In the genomic region with DNA sequence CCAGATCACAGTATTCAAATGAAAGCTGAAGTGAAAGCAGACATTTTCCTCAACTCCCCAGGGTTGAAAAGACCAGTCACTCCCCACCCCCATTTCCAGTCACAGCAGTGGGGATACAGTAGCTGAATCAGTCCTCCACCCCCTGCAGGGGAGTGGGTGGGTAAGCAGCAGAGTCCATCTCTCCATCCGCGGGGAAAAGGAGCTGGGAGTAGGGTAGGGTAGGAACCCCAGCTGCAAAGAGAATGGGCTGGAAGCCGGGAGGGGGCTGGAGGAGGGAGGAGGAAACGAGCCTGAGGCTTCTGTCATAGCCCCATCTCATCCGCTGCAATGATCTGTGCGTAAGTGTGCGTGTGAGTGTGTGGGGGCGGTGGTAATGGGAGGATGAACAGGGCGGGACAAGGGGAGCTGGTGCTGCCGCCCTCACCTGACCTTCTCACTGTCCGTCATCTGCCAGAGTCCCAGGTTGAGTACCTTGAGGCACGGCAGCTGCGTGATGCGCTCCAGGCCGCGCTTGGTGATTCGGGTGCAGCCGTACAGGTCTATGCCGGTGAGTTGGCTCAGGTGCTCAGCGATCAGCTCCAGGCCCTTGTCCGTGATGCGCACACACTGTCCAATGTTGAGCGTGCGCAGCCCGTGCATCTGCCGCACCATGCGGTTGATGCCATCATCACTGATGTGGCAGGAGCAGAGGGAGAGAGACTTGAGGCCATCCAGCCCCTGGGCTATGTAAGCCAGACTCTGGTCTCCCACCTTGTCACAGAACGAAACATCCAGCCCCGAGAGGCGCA, we compare ENCODE assay signal across 8 cellular contexts. TPM values are rescaled to one million over a fixed set of nuclear protein-coding genes. Genes with fewer than 3 reads are reported as not detected.
A peak's percentile ranks its signal among the peaks of the same experiment; 100 is the strongest.
DNase-seq lines count a peak whose midpoint lies in the region; ATAC-seq, FAIRE-seq and TF ChIP-seq lines count a peak whose summit lies in the region.

No MANE protein-coding gene starts in this region.

- CTCF ChIA-PET in Panc1 (lab: Charles Lee): no interaction called here

- H3K4me1 Mint-ChIP-seq in activated T-helper 2 cell treated with anti-CD3 and anti-CD28 coated beads, Interferon-gamma antibody, Interleukin-2, Interleukin-4, amounts not matched to agents 10 μg/mL and 5 μg/mL and 100 μg/mL, durations not matched to agents 14 hours and 24 hours and 36 hours (ENCODE audit: low read depth): peaks cover 61% of the 10 kb centered on the region

- no peaks in the 10 kb centered on the region for H3K9me3 Mint-ChIP-seq in activated T-helper 2 cell treated with anti-CD3 and anti-CD28 coated beads, Interferon-gamma antibody, Interleukin-2, Interleukin-4, amounts not matched to agents 10 μg/mL and 5 μg/mL and 100 μg/mL, durations not matched to agents 14 hours and 24 hours and 36 hours

- ATAC-seq in Panc1: peak; percentile 42

- peaks cover 39% of the 10 kb centered on the region for H3K36me3 Mint-ChIP-seq in activated T-helper 2 cell treated with anti-CD3 and anti-CD28 coated beads, Interferon-gamma antibody, Interleukin-2, Interleukin-4, amounts not matched to agents 10 μg/mL and 5 μg/mL and 100 μg/mL, durations not matched to agents 14 hours and 24 hours and 36 hours (ENCODE audit: low read depth)

- POLR2A ChIA-PET in Panc1 (lab: Charles Lee): interaction anchor here (0.8 to 1.4 kb wide), 3 partner anchors 9 to 475 kb away, joined by 3 to 7 read pairs (median 5); no protein-coding TSS in a partner anchor

- peak overlapping the region; percentile 77 for H3K27ac Mint-ChIP-seq in activated T-helper 2 cell treated with anti-CD3 and anti-CD28 coated beads, Interferon-gamma antibody, Interleukin-2, Interleukin-4, amounts not matched to agents 10 μg/mL and 5 μg/mL and 100 μg/mL, durations not matched to agents 14 hours and 24 hours and 36 hours

- no peak overlapping the region for H2AFZ ChIP-seq in GM23248
- no peak overlapping the region for H2AFZ ChIP-seq in osteoblast (ENCODE audit: low read length)

- no TSS peak for BruUV-seq in Panc1 (replicated peaks; lab: Mats Ljungman, UMichigan)

- no peaks in the 10 kb centered on the region for H3K9me3 ChIP-seq in BE2C
- no peaks in the 10 kb centered on the region for H3K9me3 ChIP-seq in GM23248 (ENCODE audit: low read depth)
- no peaks in the 10 kb centered on the region for H3K9me3 ChIP-seq in Panc1 (ENCODE audit: control insufficient read depth, insufficient read depth, low read depth, low read length)
- H3K9me3 ChIP-seq in osteoblast (ENCODE audit: low read depth, low read length): no peaks in the 10 kb centered on the region

- H3K36me3 ChIP-seq in BE2C: no peaks in the 10 kb centered on the region
- H3K36me3 ChIP-seq in GM23248 (ENCODE audit: low read depth): no peaks in the 10 kb centered on the region
- no peaks in the 10 kb centered on the region for H3K36me3 ChIP-seq in Panc1 (ENCODE audit: control insufficient read depth, insufficient read depth, low read length)
- peaks cover 11% of the 10 kb centered on the region for H3K36me3 ChIP-seq in osteoblast (ENCODE audit: insufficient read depth, low read length)

- H3K79me2 ChIP-seq in GM23248 (ENCODE audit: insufficient read depth): peaks cover 91% of the 10 kb centered on the region
- H3K79me2 ChIP-seq in osteoblast (ENCODE audit: insufficient read depth, low read length): peaks cover 87% of the 10 kb centered on the region

- H3K27ac ChIP-seq in GM23248 (peak overlapping the region; percentile 90), Panc1 (ENCODE audit: low read length) (peak overlapping the region; percentile 60), osteoblast (ENCODE audit: low read depth, low read length) (peak overlapping the region; percentile 82)

- intact Hi-C loops in Panc1 (cut with micrococcal nuclease; ENCODE audit: unreplicated experiment): no loop called here
- intact Hi-C loops in activated T-helper 2 cell treated with anti-CD3 and anti-CD28 coated beads, Interferon-gamma antibody, Interleukin-2, Interleukin-4, amounts not matched to agents 10 μg/mL and 5 μg/mL and 100 μg/mL, durations not matched to agents 14 hours and 24 hours and 36 hours (cut with micrococcal nuclease): loop anchor here (1.0 to 5.0 kb wide), 6 partner anchors 9 to 1205 kb away; partner anchors contain the start of genes ERC1, KDM5A and RAD52

- FAIRE-seq in urothelium cell line (lab: Jason Lieb, UNC): peak; percentile 93

- H3K9ac ChIP-seq in GM23248: peak overlapping the region; percentile 89

- peak; percentile 61 for DNase-seq in BE2C
- peak; percentile 88 for DNase-seq in GM23248
- DNase-seq in Panc1 (ENCODE audit: low read depth, low spot score): no peak
- peak; percentile 62 for DNase-seq in activated T-helper 2 cell treated with anti-CD3 and anti-CD28 coated beads, Interferon-gamma antibody, Interleukin-2, Interleukin-4, amounts not matched to agents 10 μg/mL and 5 μg/mL and 100 μg/mL, durations not matched to agents 14 hours and 24 hours and 36 hours (ENCODE audit: low spot score)
- DNase-seq in foreskin fibroblast: peak; percentile 74 to 84
- DNase-seq in osteoblast (ENCODE audit: insufficient read length, low spot score, missing footprints): peak; percentile 83
- DNase-seq in urothelium cell line (ENCODE audit: low spot score): peak; percentile 65
- DNase-seq in NK-92 treated with Interleukin-12 subunit alpha and Interleukin-12 subunit beta, amount 100 ng/mL, for 24 hours (lab: John Stamatoyannopoulos, UW): no peak

- WGBS in GM23248 (ENCODE audit: low coverage in 1 of 2, low lambda C conversion rate in 2 of 2, missing lambda C conversion rate in 2 of 2), 2 experiments: 2 to 15% methylated on average over 15 to 30 of the region's 30 CpGs

- peak; percentile 24; the same call in 1 of the 2 replicates for TF ChIP-seq CTCF in BE2C (IDR thresholded peaks at IDR 0.05; ENCODE audit: low read depth, low read length)
- no peak for TF ChIP-seq CTCF in Panc1 (IDR thresholded peaks at IDR 0.05)
- peak; percentile 29 for TF ChIP-seq CTCF in foreskin fibroblast (IDR thresholded peaks at IDR 0.05; ENCODE audit: low read depth, low read length)
- no peak for TF ChIP-seq CTCF in osteoblast (IDR thresholded peaks at IDR 0.05; ENCODE audit: extremely low read depth, low read depth, low read length)

- peaks cover 72% of the 10 kb centered on the region for H3F3A ChIP-seq in GM23248 (ENCODE audit: insufficient read depth)

- peak overlapping the region; percentile 89 for H3K4me3 Mint-ChIP-seq in activated T-helper 2 cell treated with anti-CD3 and anti-CD28 coated beads, Interferon-gamma antibody, Interleukin-2, Interleukin-4, amounts not matched to agents 10 μg/mL and 5 μg/mL and 100 μg/mL, durations not matched to agents 14 hours and 24 hours and 36 hours (ENCODE audit: low read depth)

- no peaks in the 10 kb centered on the region for H3K27me3 Mint-ChIP-seq in activated T-helper 2 cell treated with anti-CD3 and anti-CD28 coated beads, Interferon-gamma antibody, Interleukin-2, Interleukin-4, amounts not matched to agents 10 μg/mL and 5 μg/mL and 100 μg/mL, durations not matched to agents 14 hours and 24 hours and 36 hours (ENCODE audit: low read depth)

- H3K27me3 ChIP-seq in BE2C (no peaks in the 10 kb centered on the region), GM23248 (replicated peaks; ENCODE audit: insufficient read depth) (no peaks in the 10 kb centered on the region), Panc1 (ENCODE audit: control insufficient read depth, insufficient read depth, low read length) (no peaks in the 10 kb centered on the region), osteoblast (ENCODE audit: insufficient read depth, low read length) (no peaks in the 10 kb centered on the region)

- in situ Hi-C loops in GM23248 (cut with MboI) (no loop called here), Panc1 (cut with HindIII; ENCODE audit: low pct_unique_long_range_greater_than_20kb, low sequenced_read_pairs) (no loop called here)

- peak overlapping the region; percentile 94 for H3K4me2 ChIP-seq in GM23248 (ENCODE audit: unreplicated experiment)
- H3K4me2 ChIP-seq in osteoblast (ENCODE audit: insufficient read depth, low read length): peak overlapping the region; percentile 93

- H3K9me2 ChIP-seq in GM23248 (ENCODE audit: insufficient read depth): no peaks in the 10 kb centered on the region

- H3K4me3 ChIP-seq in BE2C (ENCODE audit: low read depth, low read length): peak overlapping the region; percentile 82
- H3K4me3 ChIP-seq in GM23248: peak overlapping the region; percentile 69
- peak overlapping the region; percentile 50 to 57 for H3K4me3 ChIP-seq in Panc1 (ENCODE audit: low read depth in 2 of 2, low read length in 2 of 2)
- peak overlapping the region; percentile 68 to 75 for H3K4me3 ChIP-seq in foreskin fibroblast (ENCODE audit: low read depth in 1 of 2, low read length in 2 of 2)
- H3K4me3 ChIP-seq in osteoblast (ENCODE audit: insufficient read depth, low read length): peak overlapping the region; percentile 75

- peaks cover 8% of the 10 kb centered on the region for H3K4me1 ChIP-seq in BE2C
- peaks cover 59% of the 10 kb centered on the region for H3K4me1 ChIP-seq in GM23248 (ENCODE audit: insufficient read depth)
- peaks cover 55% of the 10 kb centered on the region for H3K4me1 ChIP-seq in Panc1 (ENCODE audit: control insufficient read depth, insufficient read depth, low read length)
- peaks cover 74% of the 10 kb centered on the region for H3K4me1 ChIP-seq in osteoblast (ENCODE audit: insufficient read depth, low read length)

- H4K20me1 ChIP-seq in GM23248 (ENCODE audit: insufficient read depth) (peaks cover 3% of the 10 kb centered on the region; the same call in 1 of the 2 replicates), osteoblast (ENCODE audit: insufficient read depth, low read length) (peaks cover 46% of the 10 kb centered on the region)

RNA-seq across cellular contexts. Expression of gene FBXL14, which starts 1.7 kb away (rescaled TPM):
- 51.2 TPM for polyA plus RNA-seq in BE2C (2012; ENCODE audit: insufficient read depth, insufficient read length, low read depth)
- 3.2 and 9.3 TPM in 2 replicates for total RNA-seq in GM23248 (2014; rRNA removed; shearing (Covaris generic))
- 1.2 and 1.9 TPM in 2 replicates for polyA plus RNA-seq in GM23248 (2016; fragmentation: Nextera tagmentation; extraction: Ambion mirVana)
- total RNA-seq in Panc1 (2021; ENCODE audit: unreplicated experiment): 15.1 TPM
- 17.2 TPM for polyA plus RNA-seq in Panc1 (2012; ENCODE audit: insufficient read length)
- 18.9 and 20.6 TPM in 2 replicates for total RNA-seq in activated T-helper 2 cell treated with anti-CD3 and anti-CD28 coated beads, Interferon-gamma antibody, Interleukin-2, Interleukin-4, amounts not matched to agents 10 μg/mL and 5 μg/mL and 100 μg/mL, durations not matched to agents 14 hours and 24 hours and 36 hours
- 9.8 and 10.3 TPM in 2 replicates for total RNA-seq in osteoblast

RNA-seq across cellular contexts. Expression of gene WNT5B, which starts 36.4 kb away (rescaled TPM):
- 0.88 TPM for polyA plus RNA-seq in BE2C (2012; ENCODE audit: insufficient read depth, insufficient read length, low read depth)
- total RNA-seq in GM23248 (2014; rRNA removed; shearing (Covaris generic)): 505 and 529 TPM in 2 replicates
- polyA plus RNA-seq in GM23248 (2016; fragmentation: Nextera tagmentation; extraction: Ambion mirVana): 49.7 and 50.1 TPM in 2 replicates
- total RNA-seq in Panc1 (2021; ENCODE audit: unreplicated experiment) (36.9 TPM), osteoblast (59.0 and 71.0 TPM in 2 replicates)
- polyA plus RNA-seq in Panc1 (2012; ENCODE audit: insufficient read length): 34.8 TPM
- 0.76 and 0.82 TPM in 2 replicates for total RNA-seq in activated T-helper 2 cell treated with anti-CD3 and anti-CD28 coated beads, Interferon-gamma antibody, Interleukin-2, Interleukin-4, amounts not matched to agents 10 μg/mL and 5 μg/mL and 100 μg/mL, durations not matched to agents 14 hours and 24 hours and 36 hours

Comparison
In these comparisons a context has a peak if more than half of its experiments do, and no peak if none do; other contexts are left out.
1. DNase-seq: peak in BE2C (single experiment), GM23248 (single experiment), activated T-helper 2 cell treated with anti-CD3 and anti-CD28 coated beads, Interferon-gamma antibody, Interleukin-2, Interleukin-4, amounts not matched to agents 10 μg/mL and 5 μg/mL and 100 μg/mL, durations not matched to agents 14 hours and 24 hours and 36 hours (single experiment), foreskin fibroblast (2 of 2), osteoblast (single experiment) and urothelium cell line (single experiment); none in Panc1 (single experiment) and NK-92 treated with Interleukin-12 subunit alpha and Interleukin-12 subunit beta, amount 100 ng/mL, for 24 hours (single experiment).
2. CTCF ChIP-seq: peak in BE2C (single experiment) and foreskin fibroblast (single experiment); none in Panc1 (single experiment) and osteoblast (single experiment).
3. RNA of gene WNT5B, which starts 36.4 kb away (total RNA-seq): 505 to 529 TPM in GM23248, 59.0 to 71.0 TPM in osteoblast and 36.9 TPM in Panc1 (single experiment); 0.76 to 0.82 TPM in activated T-helper 2 cell treated with anti-CD3 and anti-CD28 coated beads, Interferon-gamma antibody, Interleukin-2, Interleukin-4, amounts not matched to agents 10 μg/mL and 5 μg/mL and 100 μg/mL, durations not matched to agents 14 hours and 24 hours and 36 hours; every median in the first group is over 10 times any median in the second.
4. Peak in every context shown above with its lines, with median percentiles within 50 percentile points of each other: H3K4me3 ChIP-seq and H3K27ac ChIP-seq.